ENCODE assay signal across 8 cellular contexts in the genomic region with DNA sequence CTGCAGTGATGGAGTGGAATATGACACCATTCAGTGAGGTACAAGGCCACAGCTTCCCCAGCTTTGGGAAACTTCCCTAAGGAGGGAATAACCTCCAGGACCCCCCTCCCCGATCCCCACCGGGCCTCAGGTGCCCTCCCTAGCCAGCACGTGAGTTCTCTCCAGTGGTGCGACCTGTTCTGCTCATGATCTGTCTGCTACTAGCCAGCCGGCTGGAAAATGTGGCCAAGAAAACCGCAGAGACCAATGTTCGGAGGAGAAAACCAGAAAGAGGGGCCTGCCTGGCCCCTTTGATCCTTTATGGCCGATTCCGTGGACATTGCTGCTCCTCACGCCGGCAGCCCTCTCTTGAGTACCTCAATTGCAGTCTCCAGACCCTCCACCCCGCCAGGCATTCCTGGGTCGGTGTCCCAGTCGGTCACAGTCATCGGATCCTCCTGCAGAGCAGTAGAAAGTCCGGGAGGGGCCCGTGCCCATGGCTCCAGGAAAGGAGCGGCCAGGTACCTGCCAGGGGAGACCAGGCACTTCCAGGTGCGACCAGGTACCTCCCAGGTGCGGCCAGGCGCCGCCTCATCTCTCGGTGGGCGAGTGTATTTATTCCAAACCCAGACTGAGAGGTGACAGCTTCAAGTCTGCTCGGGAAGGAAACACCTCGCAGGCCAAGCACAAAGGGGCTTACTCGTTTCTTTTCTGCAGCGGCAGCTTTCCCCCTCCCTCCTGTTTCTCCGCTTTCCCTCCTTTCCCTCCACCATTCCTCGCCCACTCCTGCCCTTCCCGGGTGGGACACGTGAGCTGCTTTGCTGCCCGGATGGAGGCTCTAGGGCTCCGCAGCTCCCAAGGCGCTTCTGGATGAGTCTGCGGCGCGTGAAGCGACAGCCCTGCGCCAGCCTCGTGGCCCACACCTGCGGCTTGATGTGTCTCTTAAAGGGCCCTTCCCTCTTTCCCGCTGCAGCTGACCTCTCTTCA. TPM values are rescaled to one million over a fixed set of nuclear protein-coding genes. Genes with fewer than 3 reads are reported as not detected.
DNase-seq lines count a peak whose midpoint lies in the region; ATAC-seq and TF ChIP-seq lines count a peak whose summit lies in the region.

No MANE protein-coding gene starts in this region.

- no peaks in the 10 kb centered on the region for H3K79me2 ChIP-seq in parathyroid adenoma

- 2 to 3% (median 3%) methylated on average over 29 to 43 of the region's 43 CpGs for WGBS in heart left ventricle, 4 donors

- peaks cover 4 to 8% (median 5%) of the 10 kb centered on the region in 3 donors for H3K9me3 Mint-ChIP-seq in T-cell

- H3K9me3 ChIP-seq in heart left ventricle (no peaks in the 10 kb centered on the region), parathyroid adenoma (ENCODE audit: control insufficient read depth, low read length) (no peaks in the 10 kb centered on the region)

- H3K4me3 Mint-ChIP-seq in T-cell = peak overlapping the region; percentile 64 to 69 (median 65)

- H2AFZ ChIP-seq in parathyroid adenoma = peak overlapping the region; percentile 95

- in situ Hi-C loops in G401 (cut with HindIII; ENCODE audit: low sequenced_read_pairs) = no loop called here

- H3K27ac Mint-ChIP-seq in T-cell = no peak overlapping the region

- ATAC-seq in T-cell (replicated peaks in 1 of 4) (no peak), heart left ventricle (peak; percentile 32 to 74 (median 70)), HG03520 (IDR thresholded peaks at IDR 0.05; ENCODE audit: unreplicated experiment) (no peak), HG03442 (IDR thresholded peaks at IDR 0.05; ENCODE audit: unreplicated experiment) (no peak)

- H3K4me1 ChIP-seq in heart left ventricle (peaks cover 0 to 11% (median 2%) of the 10 kb centered on the region in 12 donors), parathyroid adenoma (no peaks in the 10 kb centered on the region)

- intact Hi-C loops in heart left ventricle (cut with DNase I) = no loop called here

- peaks cover 61 to 62% of the 10 kb centered on the region in 2 donors for H3K27me3 Mint-ChIP-seq in T-cell

- no peak for TF ChIP-seq POLR2A in heart left ventricle (IDR thresholded peaks at IDR 0.05)

- H3K27me3 ChIP-seq in heart left ventricle = peaks cover 0 to 30% (median 2%) of the 10 kb centered on the region in 9 donors
- H3K27me3 ChIP-seq in parathyroid adenoma (ENCODE audit: control insufficient read depth, insufficient read depth, low read length) = no peaks in the 10 kb centered on the region

- CTCF ChIA-PET in T-cell (lab: Charles Lee) = interaction anchor here in 1 of 2 donors (0.5 kb wide), 1 partner anchor 1034 kb away, joined by 9 read pairs; no protein-coding TSS in a partner anchor

- H3K36me3 ChIP-seq in heart left ventricle = no peaks in the 10 kb centered on the region
- H3K36me3 ChIP-seq in parathyroid adenoma (ENCODE audit: control insufficient read depth, insufficient read depth, low read length) = no peaks in the 10 kb centered on the region

- H3K27ac ChIP-seq in heart left ventricle = no peak overlapping the region
- no peak overlapping the region for H3K27ac ChIP-seq in parathyroid adenoma

- TF ChIP-seq CTCF in heart left ventricle (IDR thresholded peaks at IDR 0.05) = no peak
- TF ChIP-seq CTCF in parathyroid adenoma (IDR thresholded peaks at IDR 0.05) = no peak

- H3K4me2 ChIP-seq in parathyroid adenoma (ENCODE audit: low read length) = peak overlapping the region; percentile 66

- POLR2A ChIA-PET in T-cell (lab: Charles Lee) = interaction anchor here in 1 of 2 donors (0.6 kb wide), 1 partner anchor 996 kb away, joined by 4 read pairs; no protein-coding TSS in a partner anchor

- peaks cover 19 to 28% (median 20%) of the 10 kb centered on the region in 3 donors for H3K4me1 Mint-ChIP-seq in T-cell

- peak; percentile 47 for DNase-seq in G401 (ENCODE audit: low spot score)
- no peak for DNase-seq in T-cell
- DNase-seq in heart left ventricle = peak in 2 of 5 donors; percentile 33 to 67
- DNase-seq in globus pallidus (ENCODE audit: low spot score) = no peak
- DNase-seq in cerebellar nuclear complex (lab: John Stamatoyannopoulos, UW) = no peak

- H3K9ac ChIP-seq in parathyroid adenoma = no peak overlapping the region

- H3K36me3 Mint-ChIP-seq in T-cell = no peaks in the 10 kb centered on the region

- peak overlapping the region in 10 of 12 donors; percentile 24 to 48 (median 38) for H3K4me3 ChIP-seq in heart left ventricle
- H3K4me3 ChIP-seq in parathyroid adenoma (ENCODE audit: low read depth, low read length) = peak overlapping the region; percentile 44

RNA-seq across cellular contexts. Expression of gene AGK, which starts 39.6 kb away (rescaled TPM):
- total RNA-seq in G401 (2014; rRNA removed; shearing (Covaris generic)) = 45.3 and 53.5 TPM in 2 replicates
- total RNA-seq in T-cell (10 to 100 TPM; 22.1 to 39.7 (median 28.8) TPM), heart left ventricle (10 to 100 TPM; 30.6 to 49.8 (median 41.3) TPM)
- polyA plus RNA-seq in heart left ventricle = 10 to 100 TPM; 21.4 to 28.2 TPM

Comparison
In these comparisons a context has a peak if more than half of its experiments do, and no peak if none do; other contexts are left out.
1. ATAC-seq: peak in heart left ventricle (4 of 4); none in T-cell (0 of 4), HG03520 (single experiment) and HG03442 (single experiment).